ENCODE assay signal across 8 cellular contexts in the genomic region with DNA sequence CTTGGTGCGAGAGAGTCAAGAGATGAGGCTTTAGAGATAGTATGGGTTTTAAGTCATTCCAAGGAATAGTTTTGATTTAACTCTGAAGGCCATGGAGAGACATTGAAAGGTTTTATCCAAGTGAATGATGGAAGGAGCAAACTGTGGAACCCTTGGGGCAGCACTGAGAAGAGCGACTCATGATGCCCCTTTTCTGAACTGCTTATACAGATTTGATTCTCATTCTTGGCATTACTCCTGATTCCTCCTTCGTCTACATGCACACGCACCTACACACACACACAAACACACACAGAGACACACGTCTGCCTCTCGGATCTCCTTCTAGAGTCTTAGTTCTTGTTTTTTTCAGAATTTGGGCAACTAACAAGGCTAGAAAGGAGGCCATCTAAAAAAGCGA.
DNase-seq lines count a peak whose midpoint lies in the region; ATAC-seq and TF ChIP-seq lines count a peak whose summit lies in the region.
"Not testable (repeated sequence)": the region's sequence is repeated elsewhere in the genome, so short reads cannot be mapped to it uniquely, and the experiment has no call there.

No MANE protein-coding gene starts in this region.

- H3K9me2 ChIP-seq in SK-N-SH: not testable (repeated sequence)

- not testable (repeated sequence) for H3K4me1 ChIP-seq in SK-N-SH (ENCODE audit: control insufficient read depth in 1 of 2, insufficient read depth in 2 of 2, low read depth in 1 of 2, low read length in 1 of 2); iPS-20b (ENCODE audit: insufficient read depth, low read length); naive thymus-derived CD4-positive, alpha-beta T cell (ENCODE audit: control insufficient read depth in 2 of 2, insufficient read depth in 2 of 2, low read length in 2 of 2); vagina

- not testable (repeated sequence) for H3K4me1 Mint-ChIP-seq in naive thymus-derived CD4-positive, alpha-beta T cell; stimulated activated memory B cell treated with anti-CD40 and anti-IgM and Interleukin-4, amounts not matched to agents 10 μg/mL and 1 μg/mL and 100 μg/mL, for 72 hours

- H3K4me2 ChIP-seq in SK-N-SH: not testable (repeated sequence)

- H3K27me3 ChIP-seq in SK-N-SH (ENCODE audit: insufficient read depth); iPS-20b (ENCODE audit: insufficient read depth, low read length); naive thymus-derived CD4-positive, alpha-beta T cell (ENCODE audit: control insufficient read depth in 2 of 2, insufficient read depth in 2 of 2, low read length in 2 of 2); vagina: not testable (repeated sequence)

- POLR2A ChIA-PET in SK-N-SH (lab: Yijun Ruan, JAX); naive thymus-derived CD4-positive, alpha-beta T cell (lab: Charles Lee): not testable (repeated sequence)

- not testable (repeated sequence) for H3K27ac ChIP-seq in SK-N-SH (ENCODE audit: low read depth in 2 of 2, low read length in 1 of 2); iPS-20b (ENCODE audit: low read length); naive thymus-derived CD4-positive, alpha-beta T cell (ENCODE audit: low read depth, low read length); vagina

- not testable (repeated sequence) for H3K27me3 Mint-ChIP-seq in naive thymus-derived CD4-positive, alpha-beta T cell; stimulated activated memory B cell treated with anti-CD40 and anti-IgM and Interleukin-4, amounts not matched to agents 10 μg/mL and 1 μg/mL and 100 μg/mL, for 72 hours

- ATAC-seq in esophagus mucosa: peak; percentile 4
- peak; percentile 4 for ATAC-seq in naive thymus-derived CD4-positive, alpha-beta T cell
- peak; percentile 3 for ATAC-seq in stimulated activated memory B cell treated with anti-CD40 and anti-IgM and Interleukin-4, amounts not matched to agents 10 μg/mL and 1 μg/mL and 100 μg/mL, for 72 hours

- not testable (repeated sequence) for H3K4me3 ChIP-seq in SK-N-SH (ENCODE audit: low read depth in 2 of 2, low read length in 1 of 2); naive thymus-derived CD4-positive, alpha-beta T cell (ENCODE audit: low read length); vagina
- H3K4me3 ChIP-seq in iPS-20b (ENCODE audit: low read length): peak overlapping the region; percentile 5; the same call in 1 of the 2 replicates

- TF ChIP-seq RAD21 in SK-N-SH (IDR thresholded peaks at IDR 0.05; ENCODE audit: low read length): not testable (repeated sequence)

- not testable (repeated sequence) for H2AFZ ChIP-seq in SK-N-SH (ENCODE audit: low read depth)

- H3K9me3 Mint-ChIP-seq in naive thymus-derived CD4-positive, alpha-beta T cell; stimulated activated memory B cell treated with anti-CD40 and anti-IgM and Interleukin-4, amounts not matched to agents 10 μg/mL and 1 μg/mL and 100 μg/mL, for 72 hours: not testable (repeated sequence)

- not testable (repeated sequence) for H3K9me3 ChIP-seq in SK-N-SH, vagina
- H3K9me3 ChIP-seq in iPS-20b (ENCODE audit: insufficient read depth, low read depth, low read length): peaks cover 94% of the 10 kb centered on the region
- peaks cover 5 to 64% (median 8%) of the 10 kb centered on the region in 3 experiments for H3K9me3 ChIP-seq in naive thymus-derived CD4-positive, alpha-beta T cell (ENCODE audit: control insufficient read depth in 2 of 3, low read length in 3 of 3)

- H3K79me2 ChIP-seq in SK-N-SH (ENCODE audit: insufficient read depth): not testable (repeated sequence)

- H3F3A ChIP-seq in SK-N-SH (replicated peaks; ENCODE audit: insufficient read depth): not testable (repeated sequence)

- not testable (repeated sequence) for TF ChIP-seq POLR2A in vagina (IDR thresholded peaks at IDR 0.05)

- TF ChIP-seq CTCF in GM20000 (IDR thresholded peaks at IDR 0.05; ENCODE audit: extremely low read depth, missing control alignments); SK-N-SH (IDR thresholded peaks at IDR 0.05); vagina (IDR thresholded peaks at IDR 0.05): not testable (repeated sequence)

- H3K36me3 ChIP-seq in SK-N-SH (replicated peaks in 1 of 2; ENCODE audit: control insufficient read depth in 1 of 2, insufficient read depth in 2 of 2, low read length in 1 of 2); iPS-20b (ENCODE audit: insufficient read depth, low read depth, low read length); naive thymus-derived CD4-positive, alpha-beta T cell (ENCODE audit: control insufficient read depth in 2 of 3, insufficient read depth in 3 of 3, low read length in 3 of 3); vagina: not testable (repeated sequence)

- DNase-seq in AG20443 (ENCODE audit: low spot score) (peak; percentile 38), GM20000 (ENCODE audit: low spot score) (peak; percentile 26), SK-N-SH (peak; percentile 9), vagina (ENCODE audit: extremely low spot score in 2 of 2) (peak; percentile 93 to 99)
- DNase-seq in naive thymus-derived CD4-positive, alpha-beta T cell: not testable (repeated sequence)

- not testable (repeated sequence) for H3K9ac ChIP-seq in SK-N-SH; iPS-20b (ENCODE audit: low read depth, low read length)

- CTCF ChIA-PET in SK-N-SH (lab: Yijun Ruan, JAX); naive thymus-derived CD4-positive, alpha-beta T cell (lab: Charles Lee): not testable (repeated sequence)

- not testable (repeated sequence) for H3K27ac Mint-ChIP-seq in naive thymus-derived CD4-positive, alpha-beta T cell; stimulated activated memory B cell treated with anti-CD40 and anti-IgM and Interleukin-4, amounts not matched to agents 10 μg/mL and 1 μg/mL and 100 μg/mL, for 72 hours

- not testable (repeated sequence) for H4K20me1 ChIP-seq in SK-N-SH (ENCODE audit: insufficient read depth)

- intact Hi-C loops in naive thymus-derived CD4-positive, alpha-beta T cell (cut with micrococcal nuclease); vagina (cut with DNase I): not testable (repeated sequence)

- WGBS in SK-N-SH (ENCODE audit: low lambda C conversion rate): 10% methylated on average over 7 of the region's 7 CpGs

- H3K4me3 Mint-ChIP-seq in naive thymus-derived CD4-positive, alpha-beta T cell; stimulated activated memory B cell treated with anti-CD40 and anti-IgM and Interleukin-4, amounts not matched to agents 10 μg/mL and 1 μg/mL and 100 μg/mL, for 72 hours: not testable (repeated sequence)

- not testable (repeated sequence) for TF ChIP-seq EP300 in SK-N-SH (IDR thresholded peaks at IDR 0.05; ENCODE audit: borderline replicate concordance in 1 of 2, low read depth in 1 of 2, low read length in 1 of 2)

- H3K36me3 Mint-ChIP-seq in naive thymus-derived CD4-positive, alpha-beta T cell; stimulated activated memory B cell treated with anti-CD40 and anti-IgM and Interleukin-4, amounts not matched to agents 10 μg/mL and 1 μg/mL and 100 μg/mL, for 72 hours: not testable (repeated sequence)
